ENCODE assay signal across 9 cellular contexts in the genomic region with DNA sequence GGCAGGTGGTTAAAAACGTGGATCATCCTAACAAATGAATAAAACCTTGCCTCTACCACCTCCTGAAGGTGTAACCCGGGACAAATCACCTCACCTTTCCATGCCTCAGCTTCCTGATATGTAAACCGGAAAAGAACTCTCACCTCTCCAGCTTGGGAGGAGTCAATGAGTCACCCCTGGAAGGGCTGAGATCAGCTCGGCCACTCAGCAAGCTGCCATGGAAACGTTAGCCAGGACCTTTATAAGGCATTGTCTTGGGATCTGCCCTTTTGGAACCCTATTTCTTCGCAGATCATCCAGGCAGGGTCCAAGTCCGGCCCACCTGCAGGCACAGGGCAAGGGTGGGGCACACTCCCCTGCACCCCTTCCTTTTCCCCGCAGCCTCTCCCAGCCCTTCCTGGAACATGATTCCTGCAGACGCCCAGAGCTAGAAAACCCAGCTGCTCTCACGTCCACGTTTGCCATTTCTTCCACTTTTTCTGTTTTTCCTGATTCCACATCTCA.
A peak's percentile ranks its signal among the peaks of the same experiment; 100 is the strongest.
DNase-seq lines count a peak whose midpoint lies in the region; ATAC-seq and FAIRE-seq lines count a peak whose summit lies in the region.
"Had no signal": no experiment of that assay in that cellular context is flagged by ENCODE, and none has a peak within 500 bp of the region (broad histone marks: within the 10 kb centered on the region; RNA-seq: fewer than 3 reads in every experiment).

No MANE protein-coding gene starts in this region.

- peaks cover 2 to 6% of the 10 kb centered on the region in 2 donors for H3K4me1 Mint-ChIP-seq in immature natural killer cell

- peak; percentile 96 for FAIRE-seq in islet of Langerhans (lab: Jason Lieb, UNC)

- H3K9me3 Mint-ChIP-seq in immature natural killer cell: peaks cover 0 to 9% (median 3%) of the 10 kb centered on the region in 6 donors

- DNase-seq in left cardiac atrium (peak; percentile 23), left ventricle myocardium superior (no peak), SW480 (ENCODE audit: low spot score) (peak; percentile 52), immature natural killer cell (no peak), SKM-1 treated with dmso at 0.1 percent for 144 hours (lab: John Stamatoyannopoulos, UW; ENCODE audit: unreplicated experiment) (no peak), 8988T (no peak)
- no peak for DNase-seq in stimulated activated CD4-positive, alpha-beta T cell treated with anti-CD3 and anti-CD28 coated beads, Interleukin-12 subunit alpha, Interleukin-12 subunit beta, amount 100 ng/mL, for 4 hours
- DNase-seq: anterior cingulate cortex had no signal

- intact Hi-C loops in left cardiac atrium (cut with DNase I): no loop called here
- intact Hi-C loops in left ventricle myocardium superior (cut with micrococcal nuclease): no loop called here

- H3K27ac Mint-ChIP-seq in immature natural killer cell: no peak overlapping the region

- H3K4me3 Mint-ChIP-seq in immature natural killer cell: no peak overlapping the region

- ATAC-seq in left cardiac atrium: peak in 1 of 2 donors; percentile 68
- no peak for ATAC-seq in left ventricle myocardium superior

- peaks cover 5 to 16% (median 12%) of the 10 kb centered on the region in 3 donors for H3K27me3 Mint-ChIP-seq in immature natural killer cell (ENCODE audit: low read depth in 3 of 3)

- peaks cover 0 to 4% (median 0%) of the 10 kb centered on the region in 3 donors for H3K36me3 Mint-ChIP-seq in immature natural killer cell

Comparison
In these comparisons a context has a peak if more than half of its experiments do, and no peak if none do; other contexts are left out.
1. DNase-seq: peak in left cardiac atrium (single experiment) and SW480 (single experiment); none in left ventricle myocardium superior (single experiment), immature natural killer cell (0 of 3), SKM-1 treated with dmso at 0.1 percent for 144 hours (single experiment), 8988T (single experiment) and stimulated activated CD4-positive, alpha-beta T cell treated with anti-CD3 and anti-CD28 coated beads, Interleukin-12 subunit alpha, Interleukin-12 subunit beta, amount 100 ng/mL, for 4 hours (single experiment).